In genomic region chr4:36067116-36067515, GRCh38 we compare ENCODE assay signal across 19 cellular contexts.
"Had no signal": no experiment of that assay in that cellular context is flagged by ENCODE, and none has a peak within 500 bp of the region (broad histone marks: within the 10 kb centered on the region; RNA-seq: fewer than 3 reads in every experiment).

No MANE protein-coding gene starts in this region.

- H3K9me3 ChIP-seq: gastroesophageal sphincter, heart right ventricle, tibial nerve, vagina had no signal

- H3K4me1 Mint-ChIP-seq: activated CD8-positive, alpha-beta memory T cell treated with anti-CD3 and anti-CD28 coated beads, Interleukin-2, amount 10 ng/mL, durations not matched to agents 7 days and 5 days; activated naive CD8-positive, alpha-beta T cell treated with anti-CD3 and anti-CD28 coated beads, Interleukin-2, amount 10 ng/mL, durations not matched to agents 7 days and 5 days; naive B cell had no signal

- H3K4me1 ChIP-seq: gastroesophageal sphincter, heart right ventricle, tibial nerve, vagina had no signal

- H3K27ac ChIP-seq: gastroesophageal sphincter, heart right ventricle, tibial nerve, vagina, VCaP had no signal

- H3K27ac Mint-ChIP-seq: activated CD4-positive, alpha-beta memory T cell treated with anti-CD3 and anti-CD28 coated beads for 36 hours; activated CD8-positive, alpha-beta memory T cell treated with anti-CD3 and anti-CD28 coated beads, Interleukin-2, amount 10 ng/mL, durations not matched to agents 7 days and 5 days; activated naive CD8-positive, alpha-beta T cell treated with anti-CD3 and anti-CD28 coated beads, Interleukin-2, amount 10 ng/mL, durations not matched to agents 7 days and 5 days; dendritic cell treated with granulocyte-macrophage colony-stimulating factor and Interleukin-4, amounts not matched to agents 40 ng/mL and 50 ng/mL, for 4 days had no signal

- H3K27me3 Mint-ChIP-seq: activated CD4-positive, alpha-beta memory T cell treated with anti-CD3 and anti-CD28 coated beads for 36 hours; activated CD8-positive, alpha-beta memory T cell treated with anti-CD3 and anti-CD28 coated beads, Interleukin-2, amount 10 ng/mL, durations not matched to agents 7 days and 5 days; activated naive CD8-positive, alpha-beta T cell treated with anti-CD3 and anti-CD28 coated beads, Interleukin-2, amount 10 ng/mL, durations not matched to agents 7 days and 5 days; dendritic cell treated with granulocyte-macrophage colony-stimulating factor and Interleukin-4, amounts not matched to agents 40 ng/mL and 50 ng/mL, for 4 days; naive B cell; T-cell had no signal

- ATAC-seq: activated CD8-positive, alpha-beta memory T cell treated with anti-CD3 and anti-CD28 coated beads, Interleukin-2, amount 10 ng/mL, durations not matched to agents 7 days and 5 days; gastroesophageal sphincter; heart right ventricle; left colon; stimulated activated effector memory CD8-positive, alpha-beta T cell treated with anti-CD3 and anti-CD28 coated beads, Interleukin-12 subunit alpha, Interleukin-12 subunit beta, amount 100 ng/mL, for 72 hours; T-cell had no signal

- H3K9me3 Mint-ChIP-seq: activated CD4-positive, alpha-beta memory T cell treated with anti-CD3 and anti-CD28 coated beads for 36 hours; activated naive CD8-positive, alpha-beta T cell treated with anti-CD3 and anti-CD28 coated beads, Interleukin-2, amount 10 ng/mL, durations not matched to agents 7 days and 5 days; naive B cell; stimulated activated effector memory CD8-positive, alpha-beta T cell treated with anti-CD3 and anti-CD28 coated beads, Interleukin-12 subunit alpha, Interleukin-12 subunit beta, amount 100 ng/mL, for 72 hours had no signal

- H3K4me3 ChIP-seq: gastroesophageal sphincter, heart right ventricle, lung, tibial nerve, vagina had no signal

- DNase-seq: activated CD4-positive, alpha-beta memory T cell treated with anti-CD3 and anti-CD28 coated beads for 36 hours; activated CD4-positive, alpha-beta T cell treated with anti-CD3 and anti-CD28 coated beads for 1 hour; activated CD8-positive, alpha-beta memory T cell treated with anti-CD3 and anti-CD28 coated beads, Interleukin-2, amount 10 ng/mL, durations not matched to agents 7 days and 5 days; activated naive CD4-positive, alpha-beta T cell; activated naive CD8-positive, alpha-beta T cell treated with anti-CD3 and anti-CD28 coated beads, Interleukin-2, amount 10 ng/mL, durations not matched to agents 7 days and 5 days; cerebellar nuclear complex; erythroblast; heart right ventricle; left colon; naive B cell; retina; T-cell had no signal

- H3K4me3 Mint-ChIP-seq: activated CD4-positive, alpha-beta memory T cell treated with anti-CD3 and anti-CD28 coated beads for 36 hours; activated CD8-positive, alpha-beta memory T cell treated with anti-CD3 and anti-CD28 coated beads, Interleukin-2, amount 10 ng/mL, durations not matched to agents 7 days and 5 days; activated naive CD8-positive, alpha-beta T cell treated with anti-CD3 and anti-CD28 coated beads, Interleukin-2, amount 10 ng/mL, durations not matched to agents 7 days and 5 days; dendritic cell treated with granulocyte-macrophage colony-stimulating factor and Interleukin-4, amounts not matched to agents 40 ng/mL and 50 ng/mL, for 4 days; naive B cell; stimulated activated effector memory CD8-positive, alpha-beta T cell treated with anti-CD3 and anti-CD28 coated beads, Interleukin-12 subunit alpha, Interleukin-12 subunit beta, amount 100 ng/mL, for 72 hours; T-cell had no signal

- H3K27me3 ChIP-seq: gastroesophageal sphincter, heart right ventricle, tibial nerve, vagina had no signal
